Comparison of ENCODE assay signal across 18 cellular contexts in the genomic region with DNA sequence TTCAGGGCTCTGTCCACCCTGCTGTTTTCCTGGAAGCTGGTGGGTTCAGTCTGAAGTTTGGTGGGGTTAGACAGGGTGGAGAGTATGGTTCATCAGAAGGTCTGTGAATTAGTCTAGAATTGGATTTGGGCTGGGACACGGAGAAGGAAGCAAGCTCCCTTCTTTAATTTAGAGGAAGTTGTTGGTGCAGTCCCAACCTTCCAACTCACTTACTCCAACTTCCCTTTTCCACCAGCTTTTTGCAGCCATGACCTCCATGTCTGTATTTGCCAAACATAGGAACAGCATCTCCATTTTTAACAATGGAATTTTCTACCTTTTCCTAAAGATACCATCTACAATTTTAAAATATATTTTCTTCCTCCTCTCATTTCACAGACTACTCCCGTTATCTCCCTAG. TPM values are rescaled to one million over a fixed set of nuclear protein-coding genes. Genes with fewer than 3 reads are reported as not detected.
DNase-seq lines count a peak whose midpoint lies in the region; ATAC-seq and TF ChIP-seq lines count a peak whose summit lies in the region.
"Had no signal": no experiment of that assay in that cellular context is flagged by ENCODE, and none has a peak within 500 bp of the region (broad histone marks: within the 10 kb centered on the region; RNA-seq: fewer than 3 reads in every experiment).

No MANE protein-coding gene starts in this region.

- DNase-seq in NOMO-1 (lab: John Stamatoyannopoulos, UW; ENCODE audit: unreplicated experiment in 2 of 2) = peak; percentile 8 to 13
- DNase-seq in NOMO-1 treated with dmso at 0.1 percent for 144 hours (lab: John Stamatoyannopoulos, UW; ENCODE audit: unreplicated experiment) = no peak
- peak; percentile 67 for DNase-seq in SKM-1 (lab: John Stamatoyannopoulos, UW; ENCODE audit: unreplicated experiment)
- no peak for DNase-seq in left lung
- no peak for DNase-seq in uterus
- no peak for DNase-seq in NCI-H510A (lab: John Stamatoyannopoulos, UW)
- no peak for DNase-seq in dermis blood vessel endothelial cell
- DNase-seq: 8988T; C1 segment of cervical spinal cord; HFFc6; Karpas-422; NCI-H1092; NCI-H1694; NCI-H345; NCI-H69; NK-92 treated with Interleukin-12 subunit alpha and Interleukin-12 subunit beta, amount 100 ng/mL, for 24 hours; SHP77 treated with DMSO at 0.1 percent for 48 hours had no signal

- no peak overlapping the region for H3K4me3 ChIP-seq in left lung
- no peak overlapping the region for H3K4me3 ChIP-seq in uterus

- H3K27ac ChIP-seq in left lung (no peak overlapping the region), uterus (peak overlapping the region; percentile 81 to 84)

- intact Hi-C loops in left lung (cut with DNase I) (no loop called here), uterus (cut with DNase I; ENCODE audit: low total_unique reads) (no loop called here)

- TF ChIP-seq CTCF in left lung (IDR thresholded peaks at IDR 0.05) = no peak
- TF ChIP-seq CTCF in uterus (IDR thresholded peaks at IDR 0.05) = no peak

- H3K27me3 ChIP-seq in left lung (peaks cover 3 to 21% of the 10 kb centered on the region in 2 donors), uterus (no peaks in the 10 kb centered on the region)

- ATAC-seq in left lung (peak; percentile 17), HG02588 (IDR thresholded peaks at IDR 0.05; ENCODE audit: unreplicated experiment) (no peak)

- H3K9me3 ChIP-seq in left lung (peaks cover 0 to 3% of the 10 kb centered on the region in 2 donors), uterus (no peaks in the 10 kb centered on the region)

- H3K36me3 ChIP-seq in left lung (no peaks in the 10 kb centered on the region), uterus (no peaks in the 10 kb centered on the region)

- no peak for TF ChIP-seq POLR2A in uterus (IDR thresholded peaks at IDR 0.05)

- peaks cover 0 to 10% of the 10 kb centered on the region in 2 donors for H3K4me1 ChIP-seq in left lung
- H3K4me1 ChIP-seq in uterus = peaks cover 0 to 4% of the 10 kb centered on the region in 2 donors

RNA-seq across cellular contexts. Expression of a gene that starts 28.5 kb away (rescaled TPM):
- total RNA-seq in left lung (10 to 100 TPM; 19.3 to 20.5 TPM), uterus (100 to 1,000 TPM in 1 of 4 donors, 10 to 100 TPM in 2, 1 to 10 TPM in 1; 6.2 to 117 (median 56.6) TPM), dermis blood vessel endothelial cell (not detected in 2 replicates)

RNA-seq across cellular contexts. Expression of a gene that starts 46.8 kb away (rescaled TPM):
- not detected for total RNA-seq in left lung
- not detected for total RNA-seq in uterus
- total RNA-seq in dermis blood vessel endothelial cell = not detected in 2 replicates
- total RNA-seq: HFFc6 had no signal

Comparison
In these comparisons a context has a peak if more than half of its experiments do, and no peak if none do; other contexts are left out.
1. DNase-seq: peak in NOMO-1 (2 of 2) and SKM-1 (single experiment); none in NOMO-1 treated with dmso at 0.1 percent for 144 hours (single experiment), left lung (0 of 2), uterus (0 of 2), NCI-H510A (single experiment) and dermis blood vessel endothelial cell (single experiment).
2. H3K27ac ChIP-seq: peak in uterus (2 of 2); none in left lung (0 of 2).